In the genomic region with DNA sequence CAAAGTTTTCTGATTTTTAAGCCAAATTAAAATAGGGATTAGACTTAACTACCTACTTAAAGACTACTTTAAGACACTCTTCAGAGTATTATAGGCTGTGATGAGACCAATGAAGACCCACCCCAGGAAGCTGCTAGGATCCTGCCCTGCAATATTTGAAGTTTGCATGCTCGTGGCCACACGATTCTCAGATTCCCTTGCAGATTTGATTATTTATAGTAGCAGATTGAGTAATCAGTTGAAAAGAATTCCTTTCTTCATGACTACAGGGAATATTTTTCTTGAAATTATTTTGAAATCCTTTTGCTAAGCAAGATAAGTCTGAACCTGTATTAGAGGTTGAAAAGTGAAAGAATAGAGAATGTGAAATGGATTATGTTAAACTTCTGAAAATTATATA, we compare ENCODE assay signal across 26 cellular contexts.
A peak's percentile ranks its signal among the peaks of the same experiment; 100 is the strongest.
DNase-seq lines count a peak whose midpoint lies in the region; ATAC-seq and TF ChIP-seq lines count a peak whose summit lies in the region.
"Had no signal": no experiment of that assay in that cellular context is flagged by ENCODE, and none has a peak within 500 bp of the region (broad histone marks: within the 10 kb centered on the region; RNA-seq: fewer than 3 reads in every experiment).

No MANE protein-coding gene starts in this region.

- no peak for TF ChIP-seq CTCF in mammary epithelial cell (conservative IDR thresholded peaks at IDR 0.05 in 1 of 2, IDR thresholded peaks at IDR 0.05 in 1 of 2; ENCODE audit: extremely low read depth in 1 of 2, insufficient read depth in 1 of 2, low read depth in 1 of 2, low read length in 2 of 2)
- TF ChIP-seq CTCF in fibroblast of the aortic adventitia (IDR thresholded peaks at IDR 0.05; ENCODE audit: insufficient read depth, low read length): no peak

- H4K20me1 ChIP-seq in mammary epithelial cell (ENCODE audit: insufficient read depth, low read length): no peaks in the 10 kb centered on the region

- H3K4me2 ChIP-seq in mammary epithelial cell (ENCODE audit: insufficient read depth, low read depth, low read length): peak overlapping the region; percentile 3

- BruUV-seq in mammary epithelial cell (replicated peaks; lab: Mats Ljungman, UMichigan): no TSS peak

- H3K9ac ChIP-seq in mammary epithelial cell (ENCODE audit: insufficient read depth, low read length): no peak overlapping the region

- H3K4me3 ChIP-seq in mammary epithelial cell (replicated peaks in 1 of 3; ENCODE audit: insufficient read depth in 1 of 3, low read depth in 2 of 3, low read length in 3 of 3): no peak overlapping the region
- H3K4me3 ChIP-seq in fibroblast of the aortic adventitia (ENCODE audit: low read depth, low read length): no peak overlapping the region
- H3K4me3 ChIP-seq: lower lobe of right lung, pancreas, upper lobe of right lung had no signal

- no peaks in the 10 kb centered on the region for H3K36me3 ChIP-seq in mammary epithelial cell (ENCODE audit: insufficient read depth, low read length)
- H3K36me3 ChIP-seq: pancreas, upper lobe of right lung had no signal

- H3K27ac ChIP-seq in mammary epithelial cell (ENCODE audit: insufficient read depth, low read depth, low read length): no peak overlapping the region
- H3K27ac ChIP-seq: lower lobe of right lung, pancreas, upper lobe of right lung had no signal

- peak; percentile 51 for DNase-seq in GM03348 (ENCODE audit: low spot score)
- no peak for DNase-seq in mammary epithelial cell
- peak; percentile 52 for DNase-seq in fibroblast of the aortic adventitia (ENCODE audit: low read depth)
- peak; percentile 6 for DNase-seq in stromal cell of bone marrow (ENCODE audit: low read depth)
- no peak for DNase-seq in NCI-H146 treated with DMSO at 0.1 percent for 48 hours (lab: John Stamatoyannopoulos, UW; ENCODE audit: unreplicated experiment)
- no peak for DNase-seq in NOMO-1 (lab: John Stamatoyannopoulos, UW; ENCODE audit: unreplicated experiment in 2 of 2)
- DNase-seq: activated CD4-positive, alpha-beta T cell treated with anti-CD3 and anti-CD28 coated beads, Interleukin-2, amount 10 ng/mL, durations not matched to agents 7 days and 5 days; activated T-cell treated with anti-CD3 and anti-CD28 coated beads, Interleukin-2, amount 50 U/mL, for 4 hours; AML-193; CD4-positive, alpha-beta memory T cell; endodermal cell; H7; head of caudate nucleus; lower lobe of right lung; NCI-H1105; NCI-H1930; NCI-H524 treated with DMSO at 0.1 percent for 48 hours; NK-92 treated with Interleukin-12 subunit alpha and Interleukin-12 subunit beta, amount 100 ng/mL, for 24 hours; pancreas; SHP77 treated with DMSO at 0.1 percent for 48 hours; stimulated activated CD4-positive, alpha-beta T cell treated with anti-CD3 and anti-CD28 coated beads, Interleukin-2, amount 100 ng/mL, for 48 hours; substantia nigra; upper lobe of right lung had no signal

- in situ Hi-C loops in mammary epithelial cell (cut with MboI; ENCODE audit: low sequenced_read_pairs in 2 of 2): no loop called here

- no peaks in the 10 kb centered on the region for H3K4me1 ChIP-seq in mammary epithelial cell (ENCODE audit: insufficient read depth, low read length)
- H3K4me1 ChIP-seq: lower lobe of right lung, pancreas, upper lobe of right lung had no signal

- intact Hi-C loops in mammary epithelial cell (cut with micrococcal nuclease): no loop called here

- H3K9me3 ChIP-seq in mammary epithelial cell (replicated peaks; ENCODE audit: insufficient read depth, low read length): no peaks in the 10 kb centered on the region
- H3K9me3 ChIP-seq: lower lobe of right lung, pancreas, upper lobe of right lung had no signal

- no peak for ATAC-seq in esophagus mucosa
- ATAC-seq: activated T-cell treated with anti-CD3 and anti-CD28 coated beads, Interleukin-2, amount 50 U/mL, for 4 hours; lower lobe of right lung; Panc1; pancreas; upper lobe of right lung; WTC11 had no signal

- CTCF ChIA-PET in mammary epithelial cell (lab: Charles Lee; ENCODE audit: low non-redundant PET): no interaction called here

- dilution Hi-C loops in mammary epithelial cell (cut with HindIII; ENCODE audit: low sequenced_read_pairs): no loop called here

- H3K27me3 ChIP-seq in mammary epithelial cell (ENCODE audit: insufficient read depth, low read length): no peaks in the 10 kb centered on the region
- H3K27me3 ChIP-seq: pancreas, upper lobe of right lung had no signal

- no peaks in the 10 kb centered on the region for H3K79me2 ChIP-seq in mammary epithelial cell (ENCODE audit: insufficient read depth, low read length)

- H2AFZ ChIP-seq in mammary epithelial cell (ENCODE audit: low read depth, low read length): no peak overlapping the region

- WGBS in mammary epithelial cell (ENCODE audit: low coverage, missing lambda C conversion rate): 30% methylated on average over 2 of the region's 2 CpGs

Comparison
In these comparisons a context has a peak if more than half of its experiments do, and no peak if none do; other contexts are left out.
1. DNase-seq: peak in GM03348 (single experiment), fibroblast of the aortic adventitia (single experiment) and stromal cell of bone marrow (single experiment); none in mammary epithelial cell (single experiment), NCI-H146 treated with DMSO at 0.1 percent for 48 hours (single experiment) and NOMO-1 (0 of 2).